Comparison of ENCODE assay signal across 26 cellular contexts in the genomic region with DNA sequence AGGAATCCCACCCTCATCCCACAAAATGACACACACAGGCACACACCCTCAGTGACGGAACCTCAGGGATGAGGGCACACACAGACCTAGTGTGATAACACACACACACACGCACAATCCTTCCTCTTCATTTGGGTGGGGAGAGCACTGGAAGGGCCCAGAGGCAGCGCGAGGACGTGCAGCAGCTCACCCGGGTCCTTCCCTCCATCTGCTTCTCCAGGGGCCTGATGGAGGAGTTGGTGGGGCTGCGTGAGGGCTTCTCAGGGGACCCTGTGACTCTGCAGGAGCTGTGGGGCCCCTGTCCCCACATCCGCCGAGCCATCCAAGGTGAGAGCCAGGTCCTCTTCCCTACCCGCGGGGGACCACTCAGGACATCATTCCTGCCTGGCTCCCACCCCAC. TPM values are rescaled to one million over a fixed set of nuclear protein-coding genes. Genes with fewer than 3 reads are reported as not detected.
"Had no signal": no experiment of that assay in that cellular context is flagged by ENCODE, and none has a peak within 500 bp of the region (broad histone marks: within the 10 kb centered on the region; RNA-seq: fewer than 3 reads in every experiment).

No MANE protein-coding gene starts in this region.

- H3K27ac ChIP-seq: breast epithelium, lower lobe of right lung, pancreas, testis had no signal

- ATAC-seq: activated CD4-positive, alpha-beta T cell treated with anti-CD3 and anti-CD28 coated beads for 36 hours; activated CD8-positive, alpha-beta memory T cell treated with anti-CD3 and anti-CD28 coated beads, Interleukin-2, amount 10 ng/mL, durations not matched to agents 7 days and 5 days; activated CD8-positive, alpha-beta T cell treated with anti-CD3 and anti-CD28 coated beads, Interleukin-2, amount 10 ng/mL, durations not matched to agents 7 days and 5 days; activated naive CD4-positive, alpha-beta T cell treated with anti-CD3 and anti-CD28 coated beads, Interleukin-2, amount 50 U/mL, for 72 hours; lower lobe of right lung; natural killer cell; psoas muscle had no signal

- DNase-seq: activated CD4-positive, alpha-beta T cell treated with anti-CD3 and anti-CD28 coated beads for 36 hours; activated CD4-positive, CD25-positive, alpha-beta regulatory T cell; activated CD8-positive, alpha-beta memory T cell treated with anti-CD3 and anti-CD28 coated beads, Interleukin-2, amount 10 ng/mL, durations not matched to agents 7 days and 5 days; activated CD8-positive, alpha-beta T cell treated with anti-CD3 and anti-CD28 coated beads, Interleukin-2, amount 10 ng/mL, durations not matched to agents 7 days and 5 days; activated T-cell treated with anti-CD3 and anti-CD28 coated beads, Interleukin-2, amount 50 U/mL, for 48 hours; effector CD8-positive, alpha-beta T cell; head of caudate nucleus; hippocampal formation; lower lobe of right lung; mesenchymal stem cell; natural killer cell; psoas muscle; stimulated activated CD4-positive, alpha-beta T cell treated with anti-CD3 and anti-CD28 coated beads, Interleukin-2, amount 100 ng/mL, for 48 hours; stimulated activated naive CD4-positive, alpha-beta T cell treated with Interleukin-2 at 50 U/mL for 16 hours; testis; transverse colon had no signal

- H3K4me3 ChIP-seq: breast epithelium, lower lobe of right lung, pancreas, psoas muscle, testis, transverse colon had no signal

- H3K9me3 ChIP-seq: breast epithelium, lower lobe of right lung, pancreas, psoas muscle, testis, transverse colon had no signal

- FAIRE-seq: colon, keratinocyte, pancreas had no signal

- H3K9me3 Mint-ChIP-seq: activated naive CD4-positive, alpha-beta T cell treated with anti-CD3 and anti-CD28 coated beads, Interleukin-2, amount 50 U/mL, for 72 hours; activated T-helper 2 cell treated with anti-CD3 and anti-CD28 coated beads, Interferon-gamma antibody, Interleukin-2, Interleukin-4, amounts not matched to agents 10 μg/mL and 5 μg/mL and 100 μg/mL, durations not matched to agents 14 hours and 24 hours and 36 hours; natural killer cell had no signal

- H3K27me3 ChIP-seq: breast epithelium, pancreas, testis had no signal

- H3K4me1 Mint-ChIP-seq: activated CD4-positive, alpha-beta T cell treated with anti-CD3 and anti-CD28 coated beads for 36 hours; activated CD8-positive, alpha-beta memory T cell treated with anti-CD3 and anti-CD28 coated beads, Interleukin-2, amount 10 ng/mL, durations not matched to agents 7 days and 5 days had no signal

- H3K27ac Mint-ChIP-seq: activated CD4-positive, alpha-beta T cell treated with anti-CD3 and anti-CD28 coated beads for 36 hours; activated CD8-positive, alpha-beta memory T cell treated with anti-CD3 and anti-CD28 coated beads, Interleukin-2, amount 10 ng/mL, durations not matched to agents 7 days and 5 days; activated CD8-positive, alpha-beta T cell treated with anti-CD3 and anti-CD28 coated beads, Interleukin-2, amount 10 ng/mL, durations not matched to agents 7 days and 5 days; activated T-helper 2 cell treated with anti-CD3 and anti-CD28 coated beads, Interferon-gamma antibody, Interleukin-2, Interleukin-4, amounts not matched to agents 10 μg/mL and 5 μg/mL and 100 μg/mL, durations not matched to agents 14 hours and 24 hours and 36 hours; natural killer cell had no signal

- H3K36me3 ChIP-seq: breast epithelium, lower lobe of right lung, pancreas, transverse colon had no signal

- H3K4me3 Mint-ChIP-seq: activated CD4-positive, alpha-beta T cell treated with anti-CD3 and anti-CD28 coated beads for 36 hours; activated CD8-positive, alpha-beta memory T cell treated with anti-CD3 and anti-CD28 coated beads, Interleukin-2, amount 10 ng/mL, durations not matched to agents 7 days and 5 days; activated CD8-positive, alpha-beta T cell treated with anti-CD3 and anti-CD28 coated beads, Interleukin-2, amount 10 ng/mL, durations not matched to agents 7 days and 5 days; natural killer cell had no signal

- H3K27me3 Mint-ChIP-seq: activated CD4-positive, alpha-beta T cell treated with anti-CD3 and anti-CD28 coated beads for 36 hours had no signal

- H3K36me3 Mint-ChIP-seq: activated CD8-positive, alpha-beta memory T cell treated with anti-CD3 and anti-CD28 coated beads, Interleukin-2, amount 10 ng/mL, durations not matched to agents 7 days and 5 days; activated naive CD4-positive, alpha-beta T cell treated with anti-CD3 and anti-CD28 coated beads, Interleukin-2, amount 50 U/mL, for 72 hours; natural killer cell had no signal

RNA-seq across cellular contexts. Expression of a gene that starts 0.6 kb away (rescaled TPM):
- total RNA-seq: activated CD4-positive, alpha-beta T cell treated with anti-CD3 and anti-CD28 coated beads for 36 hours; activated CD8-positive, alpha-beta memory T cell treated with anti-CD3 and anti-CD28 coated beads, Interleukin-2, amount 10 ng/mL, durations not matched to agents 7 days and 5 days; activated CD8-positive, alpha-beta T cell treated with anti-CD3 and anti-CD28 coated beads, Interleukin-2, amount 10 ng/mL, durations not matched to agents 7 days and 5 days; activated T-helper 2 cell treated with anti-CD3 and anti-CD28 coated beads, Interferon-gamma antibody, Interleukin-2, Interleukin-4, amounts not matched to agents 10 μg/mL and 5 μg/mL and 100 μg/mL, durations not matched to agents 14 hours and 24 hours and 36 hours; dermis microvascular lymphatic vessel endothelial cell; epithelial cell of proximal tubule; T-helper 1 cell treated with Interleukin-12 subunit alpha and Interleukin-12 subunit beta and Interleukin-4 antibody, amounts not matched to agents 30 ng/mL and 1 ng/mL, for 36 hours; urinary bladder had no signal
- polyA plus RNA-seq: keratinocyte had no signal

RNA-seq across cellular contexts. Expression of a gene that starts 4.5 kb away (rescaled TPM):
- total RNA-seq: activated CD4-positive, alpha-beta T cell treated with anti-CD3 and anti-CD28 coated beads for 36 hours; activated CD8-positive, alpha-beta memory T cell treated with anti-CD3 and anti-CD28 coated beads, Interleukin-2, amount 10 ng/mL, durations not matched to agents 7 days and 5 days; activated CD8-positive, alpha-beta T cell treated with anti-CD3 and anti-CD28 coated beads, Interleukin-2, amount 10 ng/mL, durations not matched to agents 7 days and 5 days; activated naive CD4-positive, alpha-beta T cell treated with anti-CD3 and anti-CD28 coated beads, Interleukin-2, amount 50 U/mL, for 72 hours; activated T-helper 2 cell treated with anti-CD3 and anti-CD28 coated beads, Interferon-gamma antibody, Interleukin-2, Interleukin-4, amounts not matched to agents 10 μg/mL and 5 μg/mL and 100 μg/mL, durations not matched to agents 14 hours and 24 hours and 36 hours; dermis microvascular lymphatic vessel endothelial cell; epithelial cell of proximal tubule; natural killer cell; T-helper 1 cell treated with Interleukin-12 subunit alpha and Interleukin-12 subunit beta and Interleukin-4 antibody, amounts not matched to agents 30 ng/mL and 1 ng/mL, for 36 hours had no signal

RNA-seq across cellular contexts. Expression of a gene that starts 18.4 kb away (rescaled TPM):
- total RNA-seq: activated CD4-positive, alpha-beta T cell treated with anti-CD3 and anti-CD28 coated beads for 36 hours; activated CD8-positive, alpha-beta memory T cell treated with anti-CD3 and anti-CD28 coated beads, Interleukin-2, amount 10 ng/mL, durations not matched to agents 7 days and 5 days; activated CD8-positive, alpha-beta T cell treated with anti-CD3 and anti-CD28 coated beads, Interleukin-2, amount 10 ng/mL, durations not matched to agents 7 days and 5 days; activated naive CD4-positive, alpha-beta T cell treated with anti-CD3 and anti-CD28 coated beads, Interleukin-2, amount 50 U/mL, for 72 hours; activated T-helper 2 cell treated with anti-CD3 and anti-CD28 coated beads, Interferon-gamma antibody, Interleukin-2, Interleukin-4, amounts not matched to agents 10 μg/mL and 5 μg/mL and 100 μg/mL, durations not matched to agents 14 hours and 24 hours and 36 hours; epithelial cell of proximal tubule; natural killer cell; pancreas; T-helper 1 cell treated with Interleukin-12 subunit alpha and Interleukin-12 subunit beta and Interleukin-4 antibody, amounts not matched to agents 30 ng/mL and 1 ng/mL, for 36 hours; transverse colon; urinary bladder had no signal
- polyA plus RNA-seq: keratinocyte, pancreas had no signal

RNA-seq across cellular contexts. Expression of a gene that starts 21.2 kb away (rescaled TPM):
- total RNA-seq: activated CD4-positive, alpha-beta T cell treated with anti-CD3 and anti-CD28 coated beads for 36 hours; activated CD8-positive, alpha-beta memory T cell treated with anti-CD3 and anti-CD28 coated beads, Interleukin-2, amount 10 ng/mL, durations not matched to agents 7 days and 5 days; activated CD8-positive, alpha-beta T cell treated with anti-CD3 and anti-CD28 coated beads, Interleukin-2, amount 10 ng/mL, durations not matched to agents 7 days and 5 days; activated naive CD4-positive, alpha-beta T cell treated with anti-CD3 and anti-CD28 coated beads, Interleukin-2, amount 50 U/mL, for 72 hours; activated T-helper 2 cell treated with anti-CD3 and anti-CD28 coated beads, Interferon-gamma antibody, Interleukin-2, Interleukin-4, amounts not matched to agents 10 μg/mL and 5 μg/mL and 100 μg/mL, durations not matched to agents 14 hours and 24 hours and 36 hours; natural killer cell; T-helper 1 cell treated with Interleukin-12 subunit alpha and Interleukin-12 subunit beta and Interleukin-4 antibody, amounts not matched to agents 30 ng/mL and 1 ng/mL, for 36 hours had no signal
- polyA plus RNA-seq: keratinocyte had no signal
